In the genomic region with DNA sequence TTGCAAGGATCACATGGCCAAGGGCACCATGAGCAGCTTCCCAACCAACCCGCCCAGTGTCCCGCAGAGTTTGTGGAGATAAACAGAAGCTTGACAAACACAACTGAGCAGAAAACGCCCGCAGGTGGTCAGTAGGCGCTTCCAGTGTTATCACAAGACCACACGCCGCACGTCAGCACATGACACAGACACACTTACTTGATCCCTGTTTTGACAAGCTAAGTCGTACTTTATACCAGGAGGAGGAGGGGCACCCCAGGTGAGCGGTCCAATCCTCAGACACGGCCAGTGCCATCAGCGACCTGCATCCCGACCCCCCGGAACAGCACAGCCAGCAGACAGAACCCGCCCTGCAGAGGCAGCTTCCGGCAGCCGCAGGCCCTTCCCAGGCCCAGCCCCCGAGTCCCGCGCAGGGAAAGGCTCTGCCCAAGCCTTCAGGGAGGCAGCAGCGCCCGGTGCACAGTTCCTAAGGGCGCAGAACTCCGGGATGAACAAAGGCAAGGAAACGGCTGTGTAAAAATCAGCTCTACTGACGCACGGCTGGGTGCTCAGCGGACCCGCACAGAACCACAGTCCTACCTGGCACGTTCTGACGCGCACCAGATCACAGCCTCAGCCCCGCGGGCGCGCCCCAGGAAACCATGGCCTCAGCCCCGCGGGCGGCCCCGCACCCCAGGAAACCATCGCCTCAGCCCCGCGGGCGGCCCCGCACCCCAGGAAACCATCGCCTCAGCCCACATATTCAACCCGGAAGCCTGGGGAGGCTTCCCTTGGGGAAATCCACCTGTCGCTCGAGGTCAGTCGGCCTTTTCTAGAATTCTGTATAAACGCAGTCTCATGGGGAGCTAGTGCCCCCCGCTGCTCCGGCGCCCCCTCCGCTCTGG, we compare ENCODE assay signal across 8 cellular contexts. TPM values are rescaled to one million over a fixed set of nuclear protein-coding genes. Genes with fewer than 3 reads are reported as not detected.
DNase-seq lines count a peak whose midpoint lies in the region; ATAC-seq and TF ChIP-seq lines count a peak whose summit lies in the region.

No MANE protein-coding gene starts in this region.

- peak; percentile 84 to 89 (median 84) for ATAC-seq in T-cell (replicated peaks in 1 of 4)
- no peak for ATAC-seq in GM19035 (IDR thresholded peaks at IDR 0.05; ENCODE audit: unreplicated experiment)
- ATAC-seq in HG03135 (IDR thresholded peaks at IDR 0.05; ENCODE audit: unreplicated experiment) = no peak

- no peak for TF ChIP-seq CTCF in GM13977 (IDR thresholded peaks at IDR 0.05; ENCODE audit: extremely low read depth, insufficient read depth, missing control alignments)

- CTCF ChIA-PET in T-cell (lab: Charles Lee) = interaction anchor here in 1 of 2 donors (0.6 to 1.2 kb wide), 5 partner anchors 28 to 315 kb away, joined by 3 to 6 read pairs (median 4); no protein-coding TSS in a partner anchor

- DNase-seq in GM13977 (ENCODE audit: low spot score) (peak; percentile 78), T-cell (peak; percentile 46 to 90 (median 84)), SKM-1 treated with dmso at 0.1 percent for 144 hours (lab: John Stamatoyannopoulos, UW; ENCODE audit: unreplicated experiment) (no peak), medulla oblongata (ENCODE audit: extremely low spot score) (no peak)
- peak; percentile 8 for DNase-seq in activated naive CD8-positive, alpha-beta T cell treated with anti-CD3 and anti-CD28 coated beads, Interleukin-2, amount 50 U/mL, for 16 hours (ENCODE audit: low read depth, low spot score)
- peak; percentile 28 to 41 for DNase-seq in stimulated activated CD4-positive, alpha-beta T cell treated with anti-CD3 and anti-CD28 coated beads, Interleukin-15, amount 100 ng/mL, for 1 hour (ENCODE audit: low read depth in 1 of 2, low spot score in 1 of 2)

- peaks cover 64 to 75% (median 68%) of the 10 kb centered on the region in 3 donors for H3K4me1 Mint-ChIP-seq in T-cell

- peak overlapping the region; percentile 67 to 80 (median 70) for H3K4me3 Mint-ChIP-seq in T-cell

- peak overlapping the region; percentile 80 to 91 for H3K27ac Mint-ChIP-seq in T-cell

- POLR2A ChIA-PET in T-cell (lab: Charles Lee) = interaction anchor here in 1 of 2 donors (0.7 kb wide), 1 partner anchor 26 kb away, joined by 3 read pairs; no protein-coding TSS in a partner anchor

- H3K27me3 Mint-ChIP-seq in T-cell = no peaks in the 10 kb centered on the region

- no peaks in the 10 kb centered on the region for H3K9me3 Mint-ChIP-seq in T-cell

- in situ Hi-C loops in GM13977 (cut with MboI; ENCODE audit: low pct_unique_long_range_greater_than_20kb, low sequenced_read_pairs, unreplicated experiment) = no loop called here

- H3K36me3 Mint-ChIP-seq in T-cell = peaks cover 5% of the 10 kb centered on the region

RNA-seq across cellular contexts. Expression of gene AXIN1, which starts 27.8 kb away (rescaled TPM):
- total RNA-seq in T-cell = 10 to 100 TPM; 38.5 to 58.9 (median 50.4) TPM

RNA-seq across cellular contexts. Expression of gene PDIA2, which starts 41.7 kb away (rescaled TPM):
- total RNA-seq in T-cell = under 1 TPM in 3 of 5 donors, not detected in 2; 0.38 to 0.54 (median 0.53) TPM

RNA-seq across cellular contexts. Expression of gene ARHGDIG, which starts 44.3 kb away (rescaled TPM):
- total RNA-seq in T-cell = 1 to 10 TPM in 1 of 5 donors, under 1 TPM in 2, not detected in 2; 0.40 to 1.6 (median 0.59) TPM

RNA-seq across cellular contexts. Expression of gene MRPL28, which starts 45.6 kb away (rescaled TPM):
- 10 to 100 TPM; 29.3 to 43.8 (median 34.5) TPM for total RNA-seq in T-cell

RNA-seq across cellular contexts. Expression of gene RGS11, which starts 48.9 kb away (rescaled TPM):
- under 1 TPM in 1 of 5 donors, not detected in 4; 0.54 TPM for total RNA-seq in T-cell

Comparison
In these comparisons a context has a peak if more than half of its experiments do, and no peak if none do; other contexts are left out.
1. DNase-seq: peak in GM13977 (single experiment), T-cell (34 of 34), activated naive CD8-positive, alpha-beta T cell treated with anti-CD3 and anti-CD28 coated beads, Interleukin-2, amount 50 U/mL, for 16 hours (single experiment) and stimulated activated CD4-positive, alpha-beta T cell treated with anti-CD3 and anti-CD28 coated beads, Interleukin-15, amount 100 ng/mL, for 1 hour (2 of 2); none in SKM-1 treated with dmso at 0.1 percent for 144 hours (single experiment) and medulla oblongata (single experiment).
2. ATAC-seq: peak in T-cell (4 of 4); none in GM19035 (single experiment) and HG03135 (single experiment).